Comparison of ENCODE assay signal across 8 cellular contexts in genomic region chr5:131747180-131748105, GRCh38. TPM values are rescaled to one million over a fixed set of nuclear protein-coding genes. Genes with fewer than 3 reads are reported as not detected.
DNase-seq lines count a peak whose midpoint lies in the region; ATAC-seq and TF ChIP-seq lines count a peak whose summit lies in the region.

No MANE protein-coding gene starts in this region.

- peak overlapping the region; percentile 86 for H3K27ac Mint-ChIP-seq in activated naive CD8-positive, alpha-beta T cell treated with anti-CD3 and anti-CD28 coated beads for 36 hours

- DNase-seq in A172 (ENCODE audit: low spot score) (peak; percentile 19), upper lobe of right lung (no peak), NCI-H2029 treated with DMSO at 0.1 percent for 48 hours (lab: John Stamatoyannopoulos, UW) (no peak), transverse colon (no peak), NCI-H2029 (lab: John Stamatoyannopoulos, UW) (no peak)
- DNase-seq in activated naive CD8-positive, alpha-beta T cell treated with anti-CD3 and anti-CD28 coated beads for 36 hours: no peak

- no peak for TF ChIP-seq EP300 in transverse colon (IDR thresholded peaks at IDR 0.05; ENCODE audit: low read depth)

- H3K4me3 ChIP-seq in upper lobe of right lung: no peak overlapping the region
- H3K4me3 ChIP-seq in transverse colon: no peak overlapping the region

- no peaks in the 10 kb centered on the region for H3K27me3 Mint-ChIP-seq in activated naive CD8-positive, alpha-beta T cell treated with anti-CD3 and anti-CD28 coated beads for 36 hours

- H3K9me3 ChIP-seq in upper lobe of right lung: no peaks in the 10 kb centered on the region
- H3K9me3 ChIP-seq in transverse colon: no peaks in the 10 kb centered on the region

- peaks cover 15% of the 10 kb centered on the region for H3K36me3 ChIP-seq in upper lobe of right lung
- H3K36me3 ChIP-seq in transverse colon: peaks cover 0 to 8% (median 0%) of the 10 kb centered on the region in 4 donors

- 79 to 83% methylated on average over 5 to 6 of the region's 6 CpGs for WGBS in transverse colon (ENCODE audit: low coverage in 1 of 2), 2 donors

- TF ChIP-seq POLR2A in transverse colon (IDR thresholded peaks at IDR 0.05): no peak

- H3K9me3 Mint-ChIP-seq in activated naive CD8-positive, alpha-beta T cell treated with anti-CD3 and anti-CD28 coated beads for 36 hours: peaks cover 5% of the 10 kb centered on the region

- ATAC-seq in GM19351 (IDR thresholded peaks at IDR 0.05; ENCODE audit: unreplicated experiment) (peak; percentile 85), HG03520 (IDR thresholded peaks at IDR 0.05; ENCODE audit: unreplicated experiment) (peak; percentile 66), upper lobe of right lung (peak; percentile 58)

- peaks cover 31% of the 10 kb centered on the region for H3K36me3 Mint-ChIP-seq in activated naive CD8-positive, alpha-beta T cell treated with anti-CD3 and anti-CD28 coated beads for 36 hours

- peaks cover 28% of the 10 kb centered on the region for H3K4me1 Mint-ChIP-seq in activated naive CD8-positive, alpha-beta T cell treated with anti-CD3 and anti-CD28 coated beads for 36 hours

- intact Hi-C loops in upper lobe of right lung (cut with DNase I) (no loop called here), transverse colon (cut with DNase I; ENCODE audit: low total_unique reads) (no loop called here)

- no peak overlapping the region for H3K27ac ChIP-seq in upper lobe of right lung
- no peak overlapping the region for H3K27ac ChIP-seq in transverse colon

- peaks cover 9% of the 10 kb centered on the region for H3K4me1 ChIP-seq in upper lobe of right lung
- H3K4me1 ChIP-seq in transverse colon: peaks cover 0 to 6% (median 0%) of the 10 kb centered on the region in 4 donors

- H3K4me3 Mint-ChIP-seq in activated naive CD8-positive, alpha-beta T cell treated with anti-CD3 and anti-CD28 coated beads for 36 hours: peak overlapping the region; percentile 49

- in situ Hi-C loops in transverse colon (cut with MboI; ENCODE audit: low pct_ligation_motif_present in 1 of 4, low pct_unique_long_range_greater_than_20kb in 1 of 4, low sequenced_read_pairs in 3 of 4): no loop called here

- TF ChIP-seq CTCF in upper lobe of right lung (IDR thresholded peaks at IDR 0.05) (no peak), transverse colon (IDR thresholded peaks at IDR 0.05) (no peak)

- no peaks in the 10 kb centered on the region for H3K27me3 ChIP-seq in upper lobe of right lung
- H3K27me3 ChIP-seq in transverse colon: no peaks in the 10 kb centered on the region

RNA-seq across cellular contexts. Expression of gene FNIP1, which starts 49.4 kb away (rescaled TPM):
- 50.5 and 59.4 TPM in 2 replicates for total RNA-seq in A172 (2014; rRNA removed; shearing (Covaris generic))
- 10 to 100 TPM; 14.9 to 15.7 TPM for total RNA-seq in activated naive CD8-positive, alpha-beta T cell treated with anti-CD3 and anti-CD28 coated beads for 36 hours
- total RNA-seq in upper lobe of right lung: 42.7 TPM
- 10 to 100 TPM; 24.3 to 54.9 (median 40.8) TPM for total RNA-seq in transverse colon
